In genomic region chr2:8248623-8248957, GRCh38 we compare ENCODE assay signal across 16 cellular contexts.
DNase-seq lines count a peak whose midpoint lies in the region; TF ChIP-seq lines count a peak whose summit lies in the region.
"Had no signal": no experiment of that assay in that cellular context is flagged by ENCODE, and none has a peak within 500 bp of the region (broad histone marks: within the 10 kb centered on the region; RNA-seq: fewer than 3 reads in every experiment).

No MANE protein-coding gene starts in this region.

- no peaks in the 10 kb centered on the region for H3K9me2 ChIP-seq in GM23248 (ENCODE audit: insufficient read depth)
- H3K9me2 ChIP-seq: SK-N-SH had no signal

- peak overlapping the region; percentile 64 for H3K4me2 ChIP-seq in GM23248 (ENCODE audit: unreplicated experiment)
- no peak overlapping the region for H3K4me2 ChIP-seq in smooth muscle cell
- H3K4me2 ChIP-seq: SK-N-SH had no signal

- H3K79me2 ChIP-seq in GM23248 (ENCODE audit: insufficient read depth) (no peaks in the 10 kb centered on the region), smooth muscle cell (ENCODE audit: low read depth) (no peaks in the 10 kb centered on the region)

- no peaks in the 10 kb centered on the region for H3K27me3 ChIP-seq in GM23248 (replicated peaks; ENCODE audit: insufficient read depth)
- no peaks in the 10 kb centered on the region for H3K27me3 ChIP-seq in left ventricle myocardium inferior (ENCODE audit: low read depth)
- H3K27me3 ChIP-seq in smooth muscle cell (ENCODE audit: low read depth): no peaks in the 10 kb centered on the region
- H3K27me3 ChIP-seq: transverse colon had no signal

- peak overlapping the region; percentile 78 for H2AFZ ChIP-seq in GM23248
- no peak overlapping the region for H2AFZ ChIP-seq in smooth muscle cell (ENCODE audit: low read depth)

- DNase-seq in GM23248: peak; percentile 70
- peak; percentile 33 for DNase-seq in astrocyte of the spinal cord (ENCODE audit: low read depth, low spot score)
- DNase-seq in left ventricle myocardium inferior: no peak
- peak; percentile 37 for DNase-seq in superior temporal gyrus (ENCODE audit: extremely low spot score)
- DNase-seq in smooth muscle cell (lab: John Stamatoyannopoulos, UW; ENCODE audit: unreplicated experiment): no peak
- no peak for DNase-seq in NCI-H2227 treated with DMSO at 0.1 percent for 48 hours (lab: John Stamatoyannopoulos, UW)
- no peak for DNase-seq in stimulated activated CD4-positive, alpha-beta T cell treated with anti-CD3 and anti-CD28 coated beads, Interleukin-12 subunit alpha, Interleukin-12 subunit beta, amount 100 ng/mL, for 4 hours
- DNase-seq in NCI-H1105 (lab: John Stamatoyannopoulos, UW): no peak
- DNase-seq: Caco-2, H7, NCI-H2029 treated with DMSO at 0.1 percent for 48 hours, NCI-H526, OCI-M1, SK-N-SH, transverse colon had no signal

- H3K4me3 ChIP-seq in GM23248: peak overlapping the region; percentile 45
- no peak overlapping the region for H3K4me3 ChIP-seq in astrocyte of the spinal cord (ENCODE audit: low read depth, low read length)
- H3K4me3 ChIP-seq in left ventricle myocardium inferior: peak overlapping the region; percentile 4
- H3K4me3 ChIP-seq in smooth muscle cell: no peak overlapping the region
- H3K4me3 ChIP-seq: psoas muscle, transverse colon had no signal

- TF ChIP-seq CTCF in astrocyte of the spinal cord (IDR thresholded peaks at IDR 0.05; ENCODE audit: low read depth, low read length) (no peak), left ventricle myocardium inferior (IDR thresholded peaks at IDR 0.05; ENCODE audit: borderline replicate concordance) (no peak), smooth muscle cell (IDR thresholded peaks at IDR 0.05; ENCODE audit: borderline replicate concordance, insufficient read depth, poor library complexity, severe bottlenecking) (no peak)

- H4K20me1 ChIP-seq in GM23248 (ENCODE audit: insufficient read depth): no peaks in the 10 kb centered on the region
- no peaks in the 10 kb centered on the region for H4K20me1 ChIP-seq in smooth muscle cell (ENCODE audit: low read depth)

- H3K9ac ChIP-seq in GM23248 (peak overlapping the region; percentile 64), smooth muscle cell (ENCODE audit: low read depth) (no peak overlapping the region)
- H3K9ac ChIP-seq: SK-N-SH had no signal

- intact Hi-C loops in left ventricle myocardium inferior (cut with micrococcal nuclease): no loop called here

- peak overlapping the region; percentile 82 for H3K27ac ChIP-seq in GM23248
- H3K27ac ChIP-seq in left ventricle myocardium inferior (replicated peaks): peak overlapping the region; percentile 69
- H3K27ac ChIP-seq in smooth muscle cell (ENCODE audit: low read depth): no peak overlapping the region
- H3K27ac ChIP-seq: psoas muscle, transverse colon had no signal

- 8 to 9% methylated on average over 2 of the region's 2 CpGs for WGBS in GM23248 (ENCODE audit: low coverage in 1 of 2, low lambda C conversion rate in 2 of 2, missing lambda C conversion rate in 2 of 2), 2 experiments
- 94% methylated on average over 2 of the region's 2 CpGs for WGBS in smooth muscle cell (ENCODE audit: low lambda C conversion rate)

- H3K9me3 ChIP-seq in GM23248 (ENCODE audit: low read depth) (no peaks in the 10 kb centered on the region), left ventricle myocardium inferior (replicated peaks) (peaks cover 10% of the 10 kb centered on the region), smooth muscle cell (replicated peaks; ENCODE audit: low read depth) (no peaks in the 10 kb centered on the region)
- H3K9me3 ChIP-seq: psoas muscle, SK-N-SH, transverse colon had no signal

- H3K4me1 ChIP-seq in GM23248 (ENCODE audit: insufficient read depth) (peaks cover 23% of the 10 kb centered on the region), left ventricle myocardium inferior (peaks cover 15% of the 10 kb centered on the region), smooth muscle cell (ENCODE audit: low read depth) (peaks cover 8% of the 10 kb centered on the region)
- H3K4me1 ChIP-seq: transverse colon had no signal

- in situ Hi-C loops in GM23248 (cut with MboI) (no loop called here), astrocyte of the spinal cord (cut with HindIII; ENCODE audit: low sequenced_read_pairs) (no loop called here)

- H3F3A ChIP-seq in GM23248 (ENCODE audit: insufficient read depth) (peaks cover 17% of the 10 kb centered on the region; the same call in 1 of the 2 replicates), smooth muscle cell (ENCODE audit: low read depth) (peaks cover 6% of the 10 kb centered on the region)

- H3K36me3 ChIP-seq in GM23248 (ENCODE audit: low read depth): no peaks in the 10 kb centered on the region
- no peaks in the 10 kb centered on the region for H3K36me3 ChIP-seq in left ventricle myocardium inferior
- no peaks in the 10 kb centered on the region for H3K36me3 ChIP-seq in smooth muscle cell (ENCODE audit: low read depth)
- H3K36me3 ChIP-seq: transverse colon had no signal

Comparison
In these comparisons a context has a peak if more than half of its experiments do, and no peak if none do; other contexts are left out.
1. DNase-seq: peak in GM23248 (single experiment), astrocyte of the spinal cord (single experiment) and superior temporal gyrus (single experiment); none in left ventricle myocardium inferior (single experiment), smooth muscle cell (single experiment), NCI-H2227 treated with DMSO at 0.1 percent for 48 hours (single experiment), stimulated activated CD4-positive, alpha-beta T cell treated with anti-CD3 and anti-CD28 coated beads, Interleukin-12 subunit alpha, Interleukin-12 subunit beta, amount 100 ng/mL, for 4 hours (single experiment) and NCI-H1105 (single experiment).
2. H3K4me3 ChIP-seq: peak in GM23248 (single experiment) and left ventricle myocardium inferior (single experiment); none in astrocyte of the spinal cord (single experiment) and smooth muscle cell (single experiment).